6 cellular contexts compared by ENCODE assay signal in genomic region chr11:119055901-119056300, GRCh38. TPM values are rescaled to one million over a fixed set of nuclear protein-coding genes. Genes with fewer than 3 reads are reported as not detected.
DNase-seq lines count a peak whose midpoint lies in the region; ATAC-seq and TF ChIP-seq lines count a peak whose summit lies in the region.

No MANE protein-coding gene starts in this region.

- H3K4me3 ChIP-seq in lower leg skin (ENCODE audit: low read depth, poor library complexity, severe bottlenecking): peak overlapping the region; percentile 75

- TF ChIP-seq POLR2A in lower leg skin (IDR thresholded peaks at IDR 0.05): no peak

- intact Hi-C loops in lower leg skin (cut with DNase I; ENCODE audit: low total_unique reads): no loop called here

- no peak for TF ChIP-seq CTCF in lower leg skin (IDR thresholded peaks at IDR 0.05)

- WGBS in lower leg skin, 2 donors: 46 to 47% methylated on average over 6 of the region's 6 CpGs

- peak; percentile 8 for DNase-seq in activated naive CD4-positive, alpha-beta T cell treated with Interleukin-2 at 50 U/mL for 16 hours
- no peak for DNase-seq in activated naive CD4-positive, alpha-beta T cell treated with anti-CD3 and anti-CD28 coated beads, Interleukin-2, amount 50 U/mL, for 16 hours
- peak; percentile 44 to 49 for DNase-seq in activated T-cell treated with anti-CD3 and anti-CD28 coated beads, Interleukin-2, amount 50 U/mL, for 48 hours
- DNase-seq in lower leg skin (ENCODE audit: low spot score in 2 of 2): no peak

- ATAC-seq in HG02870 (IDR thresholded peaks at IDR 0.05; ENCODE audit: unreplicated experiment): no peak
- no peak for ATAC-seq in GM19452 (IDR thresholded peaks at IDR 0.05; ENCODE audit: unreplicated experiment)

RNA-seq across cellular contexts. Expression of gene HYOU1, which starts 1.1 kb away (rescaled TPM):
- total RNA-seq in lower leg skin: 10 to 100 TPM; 21.8 to 47.0 (median 33.0) TPM

RNA-seq across cellular contexts. Expression of gene VPS11, which starts 11.7 kb away (rescaled TPM):
- 10 to 100 TPM; 30.2 to 44.1 (median 41.3) TPM for total RNA-seq in lower leg skin

RNA-seq across cellular contexts. Expression of gene SLC37A4, which starts 25.2 kb away (rescaled TPM):
- total RNA-seq in lower leg skin: 10 to 100 TPM; 14.0 to 25.4 (median 19.5) TPM

RNA-seq across cellular contexts. Expression of gene HMBS, which starts 28.8 kb away (rescaled TPM):
- total RNA-seq in lower leg skin: 10 to 100 TPM in 3 of 4 donors, 1 to 10 TPM in 1; 8.8 to 11.9 (median 11.1) TPM

RNA-seq across cellular contexts. Expression of gene TRAPPC4, which starts 37.3 kb away (rescaled TPM):
- total RNA-seq in lower leg skin: 10 to 100 TPM; 40.3 to 53.4 (median 52.2) TPM

Comparison
In these comparisons a context has a peak if more than half of its experiments do, and no peak if none do; other contexts are left out.
1. DNase-seq: peak in activated naive CD4-positive, alpha-beta T cell treated with Interleukin-2 at 50 U/mL for 16 hours (single experiment) and activated T-cell treated with anti-CD3 and anti-CD28 coated beads, Interleukin-2, amount 50 U/mL, for 48 hours (2 of 2); none in activated naive CD4-positive, alpha-beta T cell treated with anti-CD3 and anti-CD28 coated beads, Interleukin-2, amount 50 U/mL, for 16 hours (single experiment) and lower leg skin (0 of 2).